20 cellular contexts compared by ENCODE assay signal in the genomic region with DNA sequence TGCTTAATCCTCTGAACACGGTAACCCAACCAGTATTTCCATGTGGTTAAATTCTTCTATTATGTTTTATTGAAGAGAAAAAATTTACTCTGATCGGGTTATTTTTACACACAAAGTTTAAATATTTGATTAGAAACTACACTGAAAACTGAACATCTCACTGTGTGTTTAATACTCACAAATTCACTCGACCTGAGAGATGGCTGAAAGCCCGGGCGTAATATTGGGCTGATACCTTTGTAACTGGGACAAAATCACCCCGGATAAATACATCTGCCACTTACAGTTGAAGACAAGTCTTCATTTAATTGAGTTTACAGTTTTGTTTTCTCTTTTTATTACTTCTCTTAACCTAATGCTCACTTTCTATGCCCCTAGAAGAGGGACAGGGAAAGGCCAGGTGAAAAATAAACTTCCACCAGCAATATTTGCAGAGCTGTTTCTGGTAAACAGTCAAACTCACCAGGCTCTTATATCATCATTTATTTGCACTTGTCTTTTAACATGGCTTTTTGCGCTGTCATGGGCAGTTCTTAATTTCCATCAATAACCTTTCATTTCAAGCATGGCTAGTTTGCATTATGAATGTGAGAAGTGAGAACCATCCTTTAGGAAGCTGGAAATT.
"Had no signal": no experiment of that assay in that cellular context is flagged by ENCODE, and none has a peak within 500 bp of the region (broad histone marks: within the 10 kb centered on the region; RNA-seq: fewer than 3 reads in every experiment).

No MANE protein-coding gene starts in this region.

- H3K4me3 Mint-ChIP-seq: memory B cell; naive B cell; neural progenitor cell; stimulated activated naive CD8-positive, alpha-beta T cell treated with anti-CD3 and anti-CD28 coated beads, Interleukin-15, Interleukin-2, amounts not matched to agents 100 ng/mL and 50 ng/mL, for 24 hours had no signal

- H3K4me1 Mint-ChIP-seq: memory B cell, naive B cell had no signal

- H3K4me1 ChIP-seq: adrenal gland, gastrocnemius medialis, left ventricle myocardium inferior, psoas muscle, tibial nerve had no signal

- ATAC-seq: activated naive CD4-positive, alpha-beta T cell treated with anti-CD3 and anti-CD28 coated beads, Interleukin-2, amount 50 U/mL, for 72 hours; gastrocnemius medialis; mucosa of descending colon; psoas muscle; right cardiac atrium had no signal

- H3K4me3 ChIP-seq: adrenal gland, gastrocnemius medialis, left ventricle myocardium inferior, mucosa of descending colon, neural progenitor cell, psoas muscle, skin epidermis, tibial nerve had no signal

- H3K36me3 ChIP-seq: adrenal gland, gastrocnemius medialis, left ventricle myocardium inferior, neural progenitor cell, tibial nerve, WERI-Rb-1 had no signal

- H3K27ac ChIP-seq: adrenal gland, gastrocnemius medialis, left ventricle myocardium inferior, neural progenitor cell, psoas muscle, skin epidermis, tibial nerve, WERI-Rb-1 had no signal

- H3K27ac Mint-ChIP-seq: activated naive CD4-positive, alpha-beta T cell treated with anti-CD3 and anti-CD28 coated beads, Interleukin-2, amount 50 U/mL, for 72 hours; memory B cell; naive B cell; neural progenitor cell; stimulated activated naive CD8-positive, alpha-beta T cell treated with anti-CD3 and anti-CD28 coated beads, Interleukin-15, Interleukin-2, amounts not matched to agents 100 ng/mL and 50 ng/mL, for 24 hours had no signal

- H3K27me3 ChIP-seq: adrenal gland, gastrocnemius medialis, neural progenitor cell, tibial nerve had no signal

- H3K9me3 ChIP-seq: adrenal gland, gastrocnemius medialis, left ventricle myocardium inferior, mucosa of descending colon, psoas muscle, tibial nerve had no signal

- H3K9me3 Mint-ChIP-seq: activated naive CD4-positive, alpha-beta T cell treated with anti-CD3 and anti-CD28 coated beads, Interleukin-2, amount 50 U/mL, for 72 hours; memory B cell; naive B cell; neural progenitor cell; stimulated activated naive CD8-positive, alpha-beta T cell treated with anti-CD3 and anti-CD28 coated beads, Interleukin-15, Interleukin-2, amounts not matched to agents 100 ng/mL and 50 ng/mL, for 24 hours had no signal

- H3K36me3 Mint-ChIP-seq: activated naive CD4-positive, alpha-beta T cell treated with anti-CD3 and anti-CD28 coated beads, Interleukin-2, amount 50 U/mL, for 72 hours; memory B cell; naive B cell; neural progenitor cell had no signal

- H3K27me3 Mint-ChIP-seq: memory B cell; naive B cell; stimulated activated naive CD8-positive, alpha-beta T cell treated with anti-CD3 and anti-CD28 coated beads, Interleukin-15, Interleukin-2, amounts not matched to agents 100 ng/mL and 50 ng/mL, for 24 hours had no signal

- DNase-seq: activated CD4-positive, alpha-beta T cell treated with anti-CD3 and anti-CD28 coated beads for 1 hour; activated CD8-positive, alpha-beta memory T cell treated with anti-CD3 and anti-CD28 coated beads for 24 hours; activated gamma-delta T cell; adrenal gland; cerebellar nuclear complex; cortex of kidney; gastrocnemius medialis; head of caudate nucleus; left ventricle myocardium inferior; mucosa of descending colon; naive B cell; psoas muscle; right cardiac atrium; WERI-Rb-1 had no signal
